Comparison of ENCODE assay signal across 31 cellular contexts in genomic region chr10:43949351-43949750, GRCh38.
"Had no signal": no experiment of that assay in that cellular context is flagged by ENCODE, and none has a peak within 500 bp of the region (broad histone marks: within the 10 kb centered on the region; RNA-seq: fewer than 3 reads in every experiment).

No MANE protein-coding gene starts in this region.

- H3K4me1 ChIP-seq: adrenal gland, body of pancreas, colonic mucosa, esophagus squamous epithelium had no signal

- H3K27me3 ChIP-seq: adrenal gland, body of pancreas, cardiac muscle cell, colonic mucosa, dorsolateral prefrontal cortex, esophagus squamous epithelium had no signal

- H3K4me3 ChIP-seq: adrenal gland, body of pancreas, cardiac muscle cell, colonic mucosa, dorsolateral prefrontal cortex, esophagus squamous epithelium had no signal

- ATAC-seq: activated CD4-positive, CD25-positive, alpha-beta regulatory T cell treated with anti-CD3 and anti-CD28 coated beads, Interleukin-2, amount 50 U/mL, for 24 hours; activated CD8-positive, alpha-beta memory T cell treated with anti-CD3 and anti-CD28 coated beads, Interleukin-2, amount 10 ng/mL, durations not matched to agents 7 days and 5 days; activated CD8-positive, alpha-beta T cell treated with anti-CD3 and anti-CD28 coated beads, Interleukin-2, amount 10 ng/mL, durations not matched to agents 7 days and 5 days; activated naive CD8-positive, alpha-beta T cell treated with anti-CD3 and anti-CD28 coated beads, Interleukin-2, amount 50 U/mL, for 24 hours; body of pancreas; T-helper 17 cell had no signal

- H3K36me3 ChIP-seq: adrenal gland, cardiac muscle cell, colonic mucosa, esophagus squamous epithelium, WERI-Rb-1 had no signal

- DNase-seq: activated B cell treated with CpG ODN at 0.5 μM for 24 hours; activated CD4-positive, alpha-beta memory T cell treated with anti-CD3 and anti-CD28 coated beads for 36 hours; activated CD4-positive, alpha-beta T cell treated with anti-CD3 and anti-CD28 coated beads, Interleukin-2, amount 10 ng/mL, durations not matched to agents 24 days and 14 days; activated CD8-positive, alpha-beta memory T cell treated with anti-CD3 and anti-CD28 coated beads, Interleukin-2, amount 10 ng/mL, durations not matched to agents 7 days and 5 days; activated CD8-positive, alpha-beta memory T cell treated with anti-CD3 and anti-CD28 coated beads, Interleukin-2, amount 50 U/mL, for 4 hours; activated CD8-positive, alpha-beta T cell treated with anti-CD3 and anti-CD28 coated beads, Interleukin-2, amount 10 ng/mL, durations not matched to agents 7 days and 5 days; activated effector memory CD4-positive, alpha-beta T cell treated with anti-CD3 and anti-CD28 coated beads, Interleukin-2, amount 50 U/mL, for 16 hours; activated naive CD4-positive, alpha-beta T cell treated with anti-CD3 and anti-CD28 coated beads for 36 hours; activated naive CD8-positive, alpha-beta T cell treated with anti-CD3 and anti-CD28 coated beads for 36 hours; activated naive CD8-positive, alpha-beta T cell treated with anti-CD3 and anti-CD28 coated beads, Interleukin-2, amount 50 U/mL, for 24 hours; activated T-cell treated with anti-CD3 and anti-CD28 coated beads, Interleukin-2, amount 50 U/mL, for 1 hour; activated T-cell treated with anti-CD3 and anti-CD28 coated beads, Interleukin-2, amount 50 U/mL, for 48 hours; adrenal gland; amygdala; aorta; body of pancreas; central memory CD4-positive, alpha-beta T cell; cerebellar nuclear complex; colonic mucosa; dorsolateral prefrontal cortex; effector memory CD4-positive, alpha-beta T cell; endodermal cell; erythroblast; esophagus squamous epithelium; foreskin fibroblast; T-helper 1 cell; T-helper 17 cell; T1000; WERI-Rb-1 had no signal

- H3K9me3 ChIP-seq: adrenal gland, body of pancreas, colonic mucosa, esophagus squamous epithelium had no signal

- H3K27ac ChIP-seq: adrenal gland, body of pancreas, cardiac muscle cell, colonic mucosa, dorsolateral prefrontal cortex, esophagus squamous epithelium, WERI-Rb-1 had no signal
